In the genomic region with DNA sequence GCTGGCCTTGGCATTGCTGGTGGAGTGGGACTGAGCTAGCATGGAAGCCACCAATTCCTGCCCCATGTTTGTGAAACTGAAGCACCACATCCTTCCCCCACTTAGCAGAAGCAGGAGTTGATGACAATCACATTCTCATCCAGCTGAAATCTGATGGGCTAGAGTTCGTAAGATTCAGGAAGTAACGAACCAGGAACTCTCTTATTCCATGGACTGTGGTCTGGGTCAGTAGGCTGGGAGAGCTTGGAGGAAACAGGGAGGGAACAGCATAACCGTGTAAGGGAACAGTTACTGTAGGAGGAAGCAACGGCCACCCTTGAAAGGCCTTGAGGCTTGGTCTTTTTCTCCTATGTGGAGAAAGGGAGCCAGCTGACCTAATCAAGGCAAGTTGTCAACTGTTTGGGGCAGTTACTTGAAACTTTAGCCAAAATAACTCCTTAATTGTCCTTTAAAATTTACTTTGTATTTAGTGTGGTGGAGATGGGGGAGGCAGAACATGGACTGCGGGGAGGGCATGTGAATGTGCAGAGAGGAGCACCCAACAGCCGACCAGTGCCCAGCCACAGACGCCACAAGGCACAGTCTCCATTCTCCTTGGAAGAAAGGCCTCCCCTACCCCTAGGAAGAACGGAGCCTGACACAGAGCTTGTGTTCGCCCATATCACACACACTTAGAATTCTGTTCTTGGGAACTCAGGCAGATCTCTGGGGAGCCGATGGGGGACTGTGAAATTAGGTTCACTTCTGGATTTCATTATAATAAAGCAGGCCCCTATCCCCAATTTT, we compare ENCODE assay signal across 8 cellular contexts. TPM values are rescaled to one million over a fixed set of nuclear protein-coding genes. Genes with fewer than 3 reads are reported as not detected.
DNase-seq lines count a peak whose midpoint lies in the region; ATAC-seq and TF ChIP-seq lines count a peak whose summit lies in the region.

No MANE protein-coding gene starts in this region.

- H3K9me3 ChIP-seq in Karpas-422 (ENCODE audit: low read length) (peaks cover 17% of the 10 kb centered on the region), breast epithelium (peaks cover 5 to 17% of the 10 kb centered on the region in 2 donors), neural cell (ENCODE audit: low read length) (no peaks in the 10 kb centered on the region)

- H3K4me3 Mint-ChIP-seq in CD14-positive monocyte, result peak overlapping the region; percentile 87 to 93

- H3K4me1 Mint-ChIP-seq in CD14-positive monocyte, result peaks cover 46% of the 10 kb centered on the region

- intact Hi-C loops in CD14-positive monocyte (cut with micrococcal nuclease) (loop anchor here in 1 of 2 donors (10.0 kb wide), 1 partner anchor 303 kb away; no protein-coding TSS in a partner anchor), breast epithelium (cut with DNase I; ENCODE audit: low total_unique reads) (no loop called here), posterior cingulate gyrus (cut with DNase I) (loop anchor here (5.0 kb wide), 1 partner anchor 379 kb away; a partner anchor contains a TSS)

- H3K4me1 ChIP-seq in Karpas-422 (ENCODE audit: low read length), result peaks cover 33% of the 10 kb centered on the region
- H3K4me1 ChIP-seq in breast epithelium, result peaks cover 0 to 11% of the 10 kb centered on the region in 2 donors

- H3K4me3 ChIP-seq in Karpas-422 (ENCODE audit: low read length) (no peak overlapping the region), breast epithelium (no peak overlapping the region), neural cell (ENCODE audit: low read length) (no peak overlapping the region)

- DNase-seq in CD14-positive monocyte (ENCODE audit: low spot score) (no peak), Karpas-422 (no peak), breast epithelium (ENCODE audit: low spot score in 2 of 2) (no peak), hippocampal formation (lab: John Stamatoyannopoulos, UW) (no peak), posterior cingulate gyrus (no peak)

- peak overlapping the region; percentile 96 for H3K4me2 ChIP-seq in Karpas-422 (ENCODE audit: low read depth, low read length, poor library complexity, severe bottlenecking)
- H3K4me2 ChIP-seq in neural cell (ENCODE audit: low read length), result no peak overlapping the region

- H3K9ac ChIP-seq in Karpas-422 (ENCODE audit: low read length) (0 out of 2 replicates have a peak overlapping the region, but pooled peaks have one; percentile 95), neural cell (ENCODE audit: low read length) (peak overlapping the region; percentile 86)

- no peaks in the 10 kb centered on the region for H3K9me2 ChIP-seq in Karpas-422 (replicated peaks; ENCODE audit: insufficient read depth, low read length)
- no peaks in the 10 kb centered on the region for H3K9me2 ChIP-seq in neural cell (ENCODE audit: insufficient read depth, low read length)

- H3K36me3 Mint-ChIP-seq in CD14-positive monocyte, result peaks cover 6% of the 10 kb centered on the region in 2 donors

- TF ChIP-seq EP300 in neural cell (conservative IDR thresholded peaks at IDR 0.05; ENCODE audit: poor library complexity, severe bottlenecking), result no peak

- no peaks in the 10 kb centered on the region for H3K36me3 ChIP-seq in Karpas-422 (ENCODE audit: insufficient read depth, low read length)
- H3K36me3 ChIP-seq in breast epithelium, result no peaks in the 10 kb centered on the region
- no peaks in the 10 kb centered on the region for H3K36me3 ChIP-seq in neural cell (ENCODE audit: insufficient read depth, low read length)

- H2AFZ ChIP-seq in Karpas-422 (ENCODE audit: low read length) (0 out of 2 replicates have a peak overlapping the region, but pooled peaks have one; percentile 57), neural cell (ENCODE audit: low read depth, low read length) (no peak overlapping the region)

- no peaks in the 10 kb centered on the region for H3K27me3 Mint-ChIP-seq in CD14-positive monocyte (ENCODE audit: low read depth in 3 of 3)

- no peaks in the 10 kb centered on the region for H3K79me2 ChIP-seq in Karpas-422 (ENCODE audit: low read length)
- H3K79me2 ChIP-seq in neural cell (replicated peaks; ENCODE audit: insufficient read depth, low read length), result no peaks in the 10 kb centered on the region

- no peak for TF ChIP-seq POLR2A in breast epithelium (IDR thresholded peaks at IDR 0.05)

- peaks cover 3% of the 10 kb centered on the region; the same call in 1 of the 2 replicates for H3K27me3 ChIP-seq in Karpas-422 (ENCODE audit: low read length)
- H3K27me3 ChIP-seq in breast epithelium, result no peaks in the 10 kb centered on the region
- H3K27me3 ChIP-seq in neural cell (ENCODE audit: insufficient read depth, low read depth, low read length), result no peaks in the 10 kb centered on the region

- ATAC-seq in HG02852 (IDR thresholded peaks at IDR 0.05; ENCODE audit: unreplicated experiment) (no peak), HG02588 (IDR thresholded peaks at IDR 0.05; ENCODE audit: unreplicated experiment) (no peak)

- H3F3A ChIP-seq in neural cell (ENCODE audit: insufficient read depth, low read length, poor library complexity, severe bottlenecking), result no peaks in the 10 kb centered on the region

- no peak for TF ChIP-seq RAD21 in neural cell (conservative IDR thresholded peaks at IDR 0.05)

- H3K27ac Mint-ChIP-seq in CD14-positive monocyte, result peak overlapping the region; percentile 96 to 98 (median 97)

- H3K9me3 Mint-ChIP-seq in CD14-positive monocyte, result peaks cover 13 to 30% (median 26%) of the 10 kb centered on the region in 7 donors

- H3K27ac ChIP-seq in Karpas-422 (ENCODE audit: low read length) (no peak overlapping the region), breast epithelium (peak overlapping the region; percentile 95), neural cell (ENCODE audit: low read length) (no peak overlapping the region)

- TF ChIP-seq CTCF in CD14-positive monocyte (IDR thresholded peaks at IDR 0.05), result no peak
- TF ChIP-seq CTCF in breast epithelium (IDR thresholded peaks at IDR 0.05), result no peak
- no peak for TF ChIP-seq CTCF in neural cell (IDR thresholded peaks at IDR 0.05; ENCODE audit: poor library complexity, severe bottlenecking)

- no peaks in the 10 kb centered on the region for H4K20me1 ChIP-seq in Karpas-422 (ENCODE audit: insufficient read depth, low read depth, low read length)
- H4K20me1 ChIP-seq in neural cell (ENCODE audit: insufficient read depth), result no peaks in the 10 kb centered on the region

TF ChIP-seq in neural cell, 6 proteins besides CTCF, POLR2A, EP300 and RAD21:
- no peak for TF ChIP-seq POLR2AphosphoS5 (IDR thresholded peaks at IDR 0.05)
- TF ChIP-seq, protein P1, sequence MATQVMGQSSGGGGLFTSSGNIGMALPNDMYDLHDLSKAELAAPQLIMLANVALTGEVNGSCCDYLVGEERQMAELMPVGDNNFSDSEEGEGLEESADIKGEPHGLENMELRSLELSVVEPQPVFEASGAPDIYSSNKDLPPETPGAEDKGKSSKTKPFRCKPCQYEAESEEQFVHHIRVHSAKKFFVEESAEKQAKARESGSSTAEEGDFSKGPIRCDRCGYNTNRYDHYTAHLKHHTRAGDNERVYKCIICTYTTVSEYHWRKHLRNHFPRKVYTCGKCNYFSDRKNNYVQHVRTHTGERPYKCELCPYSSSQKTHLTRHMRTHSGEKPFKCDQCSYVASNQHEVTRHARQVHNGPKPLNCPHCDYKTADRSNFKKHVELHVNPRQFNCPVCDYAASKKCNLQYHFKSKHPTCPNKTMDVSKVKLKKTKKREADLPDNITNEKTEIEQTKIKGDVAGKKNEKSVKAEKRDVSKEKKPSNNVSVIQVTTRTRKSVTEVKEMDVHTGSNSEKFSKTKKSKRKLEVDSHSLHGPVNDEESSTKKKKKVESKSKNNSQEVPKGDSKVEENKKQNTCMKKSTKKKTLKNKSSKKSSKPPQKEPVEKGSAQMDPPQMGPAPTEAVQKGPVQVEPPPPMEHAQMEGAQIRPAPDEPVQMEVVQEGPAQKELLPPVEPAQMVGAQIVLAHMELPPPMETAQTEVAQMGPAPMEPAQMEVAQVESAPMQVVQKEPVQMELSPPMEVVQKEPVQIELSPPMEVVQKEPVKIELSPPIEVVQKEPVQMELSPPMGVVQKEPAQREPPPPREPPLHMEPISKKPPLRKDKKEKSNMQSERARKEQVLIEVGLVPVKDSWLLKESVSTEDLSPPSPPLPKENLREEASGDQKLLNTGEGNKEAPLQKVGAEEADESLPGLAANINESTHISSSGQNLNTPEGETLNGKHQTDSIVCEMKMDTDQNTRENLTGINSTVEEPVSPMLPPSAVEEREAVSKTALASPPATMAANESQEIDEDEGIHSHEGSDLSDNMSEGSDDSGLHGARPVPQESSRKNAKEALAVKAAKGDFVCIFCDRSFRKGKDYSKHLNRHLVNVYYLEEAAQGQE (IDR thresholded peaks at IDR 0.05; ENCODE audit: borderline replicate concordance), result no peak
- TF ChIP-seq TAF1 (IDR thresholded peaks at IDR 0.05; ENCODE audit: low read depth), result no peak
- no peak for TF ChIP-seq EZH2 (IDR thresholded peaks at IDR 0.05; ENCODE audit: borderline replicate concordance, insufficient read depth, low read length, poor library complexity, severe bottlenecking)
- TF ChIP-seq SMC3 (conservative IDR thresholded peaks at IDR 0.05; ENCODE audit: poor library complexity), result no peak
- TF ChIP-seq MXI1 (conservative IDR thresholded peaks at IDR 0.05; ENCODE audit: poor library complexity, severe bottlenecking), result no peak

RNA-seq across cellular contexts. Expression of a gene that starts 2.0 kb away (rescaled TPM):
- polyA plus RNA-seq in CD14-positive monocyte (10 to 100 TPM; 33.1 to 38.2 TPM), neural cell (11.6 and 13.2 TPM in 2 replicates)
- 12.7 and 22.6 TPM in 2 replicates for total RNA-seq in Karpas-422 (2014; rRNA removed; shearing (Covaris generic); ENCODE audit: low replicate concordance)
- total RNA-seq in breast epithelium, result 100 to 1,000 TPM in 1 of 3 donors, 10 to 100 TPM in 2; 51.8 to 307 (median 60.6) TPM
- polyA minus RNA-seq in neural cell, result 10.8 and 13.6 TPM in 2 replicates

Comparison
In these comparisons a context has a peak if more than half of its experiments do, and no peak if none do; other contexts are left out.
1. H3K27ac ChIP-seq: peak in breast epithelium (2 of 2); none in Karpas-422 (single experiment) and neural cell (single experiment).